In the genomic region with DNA sequence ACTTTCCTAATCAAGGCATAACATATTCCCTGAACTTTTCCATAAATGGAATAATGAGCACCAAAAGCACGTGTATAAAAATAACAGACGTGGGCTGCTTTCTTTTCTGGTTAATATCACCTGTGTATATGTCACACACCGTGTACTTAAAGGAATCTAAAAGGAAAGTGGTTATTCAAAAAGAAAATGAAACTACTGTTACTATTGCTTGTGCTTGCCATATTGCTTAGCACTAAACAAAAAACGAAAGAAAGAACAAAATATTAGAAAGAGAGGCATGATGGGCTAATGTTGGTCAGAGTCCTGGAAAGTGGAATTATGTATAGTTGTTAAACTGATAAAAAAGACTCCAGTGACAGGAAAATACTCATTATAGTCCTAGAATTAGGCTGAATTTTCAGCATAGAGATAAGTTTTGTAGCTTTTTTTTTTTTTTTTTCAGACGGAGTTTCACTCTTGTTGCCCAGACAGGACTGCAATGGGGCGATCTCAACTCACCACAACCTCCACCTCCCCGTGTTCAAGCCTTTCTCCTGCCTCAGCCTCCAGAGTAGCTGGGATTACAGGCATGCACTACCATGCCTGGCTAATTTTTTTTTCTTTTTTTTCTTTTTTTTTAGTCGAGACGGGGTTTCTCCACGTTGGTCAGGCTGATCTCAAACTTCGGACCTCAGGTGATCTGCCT, we compare ENCODE assay signal across 15 cellular contexts.
DNase-seq lines count a peak whose midpoint lies in the region; ATAC-seq lines count a peak whose summit lies in the region.
"Had no signal": no experiment of that assay in that cellular context is flagged by ENCODE, and none has a peak within 500 bp of the region (broad histone marks: within the 10 kb centered on the region; RNA-seq: fewer than 3 reads in every experiment).

No MANE protein-coding gene starts in this region.

- no peak overlapping the region for H4K8ac ChIP-seq in mesenchymal stem cell (ENCODE audit: low read length)

- H3K27me3 ChIP-seq in mesenchymal stem cell (ENCODE audit: control insufficient read depth in 1 of 2, insufficient read depth in 1 of 2, low read length in 2 of 2) = no peaks in the 10 kb centered on the region
- H3K27me3 ChIP-seq: heart left ventricle had no signal

- H3K79me1 ChIP-seq in mesenchymal stem cell (replicated peaks; ENCODE audit: low read length, poor library complexity, severe bottlenecking) = no peaks in the 10 kb centered on the region

- no peak overlapping the region for H2BK15ac ChIP-seq in mesenchymal stem cell (ENCODE audit: low read depth, poor library complexity, severe bottlenecking)

- H4K91ac ChIP-seq in mesenchymal stem cell (ENCODE audit: low read length) = no peak overlapping the region

- no peak overlapping the region for H2BK120ac ChIP-seq in mesenchymal stem cell (ENCODE audit: low read depth, low read length)

- DNase-seq in fibroblast of peridontal ligament (ENCODE audit: extremely low read depth) (peak; percentile 14), mesenchymal stem cell (no peak), ecto neural progenitor cell (ENCODE audit: low spot score) (no peak), DMS79 treated with DMSO at 0.1 percent for 48 hours (lab: John Stamatoyannopoulos, UW) (no peak)
- no peak for DNase-seq in activated CD4-positive, CD25-positive, alpha-beta regulatory T cell (lab: John Stamatoyannopoulos, UW)
- DNase-seq: activated CD4-positive, alpha-beta T cell treated with anti-CD3 and anti-CD28 coated beads, Interleukin-2, amount 50 U/mL, for 48 hours; activated gamma-delta T cell treated with Interleukin-2 at 50 U/mL for 16 hours; heart left ventricle; left colon; naive thymus-derived CD4-positive, alpha-beta T cell; NCI-H345 had no signal

- no peak overlapping the region for H3K4ac ChIP-seq in mesenchymal stem cell (ENCODE audit: low read depth in 1 of 2, low read length in 2 of 2)

- H2BK5ac ChIP-seq in mesenchymal stem cell (ENCODE audit: low read depth, low read length, poor library complexity, severe bottlenecking) = no peak overlapping the region

- H3K36me3 ChIP-seq in mesenchymal stem cell (ENCODE audit: control insufficient read depth in 1 of 2, insufficient read depth in 2 of 2, low read depth in 1 of 2, low read length in 2 of 2) = no peaks in the 10 kb centered on the region
- H3K36me3 ChIP-seq: heart left ventricle had no signal

- H3K23ac ChIP-seq in mesenchymal stem cell (ENCODE audit: low read length in 2 of 2) = no peak overlapping the region

- 92% methylated on average over 9 of the region's 11 CpGs for WGBS in mesenchymal stem cell

- H2AK5ac ChIP-seq in mesenchymal stem cell (ENCODE audit: low read length, severe bottlenecking) = no peak overlapping the region

- H3K14ac ChIP-seq in mesenchymal stem cell (ENCODE audit: low read length in 2 of 2) = no peak overlapping the region

- H2AFZ ChIP-seq in mesenchymal stem cell (ENCODE audit: low read depth, low read length) = no peak overlapping the region

- H3K4me1 ChIP-seq in mesenchymal stem cell (ENCODE audit: control insufficient read depth, insufficient read depth, low read depth, low read length) = no peaks in the 10 kb centered on the region
- H3K4me1 ChIP-seq: heart left ventricle had no signal

- H3K27ac ChIP-seq in mesenchymal stem cell (ENCODE audit: low read length, poor library complexity, severe bottlenecking) = no peak overlapping the region
- H3K27ac ChIP-seq: heart left ventricle, RWPE1 had no signal

- H2BK12ac ChIP-seq in mesenchymal stem cell (ENCODE audit: low read length in 2 of 2) = no peak overlapping the region

- ATAC-seq in GM18520 (IDR thresholded peaks at IDR 0.05; ENCODE audit: unreplicated experiment) (peak; percentile 96), GM21723 (IDR thresholded peaks at IDR 0.05; ENCODE audit: unreplicated experiment) (peak; percentile 60), HG03378 (IDR thresholded peaks at IDR 0.05; ENCODE audit: unreplicated experiment) (peak; percentile 82)
- ATAC-seq: heart left ventricle; left colon; naive thymus-derived CD4-positive, alpha-beta T cell had no signal

- H3K4me3 ChIP-seq in mesenchymal stem cell (ENCODE audit: insufficient read depth in 1 of 2, low read depth in 1 of 2, low read length in 2 of 2) = no peak overlapping the region

- H3K18ac ChIP-seq in mesenchymal stem cell (ENCODE audit: low read depth in 1 of 2, low read length in 2 of 2) = no peak overlapping the region

- H3K4me2 ChIP-seq in mesenchymal stem cell (ENCODE audit: low read length, poor library complexity, severe bottlenecking) = no peak overlapping the region

- no peak overlapping the region for H3K9ac ChIP-seq in mesenchymal stem cell (ENCODE audit: low read length)

- H3K9me3 ChIP-seq in mesenchymal stem cell (ENCODE audit: control insufficient read depth, low read length) = no peaks in the 10 kb centered on the region
